In the genomic region with DNA sequence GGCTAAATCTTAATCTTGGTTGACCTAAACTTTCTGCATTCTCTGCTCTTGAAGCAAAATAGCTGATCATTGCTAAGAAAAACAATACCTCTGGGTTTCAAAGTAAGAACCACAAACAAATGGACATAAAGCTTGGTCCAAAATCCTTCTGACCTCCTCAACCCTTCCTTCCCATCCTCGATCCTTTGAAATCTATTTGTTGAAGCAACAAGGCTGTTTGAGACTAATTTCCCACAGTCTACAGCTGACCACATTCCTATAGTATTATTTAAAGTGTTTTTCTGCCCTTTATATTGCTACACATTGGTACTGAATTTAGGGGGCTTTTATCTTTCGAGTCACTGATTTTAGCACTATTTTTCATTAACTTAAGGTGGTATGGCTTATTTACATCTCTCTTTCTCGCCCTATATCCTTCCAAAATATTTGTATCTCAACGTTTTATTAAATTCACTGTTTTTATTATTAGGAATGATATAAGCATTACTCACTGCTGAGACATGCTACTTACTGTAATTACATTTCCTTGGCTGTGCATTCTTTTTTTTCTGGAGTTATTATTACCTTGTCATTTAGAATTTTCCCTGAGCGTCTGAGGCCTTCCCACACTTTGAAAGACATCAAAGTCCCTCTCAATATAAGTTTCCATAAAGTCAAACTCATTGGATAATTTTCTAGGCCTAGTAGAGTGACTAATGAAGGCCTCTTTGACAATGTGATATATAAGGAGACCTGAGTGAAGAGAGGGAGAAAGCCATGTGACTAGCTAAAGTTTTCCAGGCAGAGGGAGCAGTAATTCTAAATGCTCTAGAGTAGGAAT, we compare ENCODE assay signal across 18 cellular contexts.
DNase-seq lines count a peak whose midpoint lies in the region; ATAC-seq, FAIRE-seq and TF ChIP-seq lines count a peak whose summit lies in the region.
"Had no signal": no experiment of that assay in that cellular context is flagged by ENCODE, and none has a peak within 500 bp of the region (broad histone marks: within the 10 kb centered on the region; RNA-seq: fewer than 3 reads in every experiment).

No MANE protein-coding gene starts in this region.

- no peak for FAIRE-seq in astrocyte (lab: Jason Lieb, UNC)
- FAIRE-seq: A549, GM12891, H1 had no signal

- 93 to 94% methylated on average over 5 of the region's 5 CpGs for WGBS in GM23248 (ENCODE audit: low coverage in 1 of 2, low lambda C conversion rate in 2 of 2, missing lambda C conversion rate in 2 of 2), 2 experiments
- WGBS in endodermal cell (ENCODE audit: insufficient coverage in 1 of 2, insufficient read length in 1 of 2), 2 experiments = 97 to 100% methylated on average over 1 to 4 of the region's 5 CpGs

- in situ Hi-C loops in GM23248 (cut with MboI) = no loop called here

- DNase-seq in GM23248 (peak; percentile 13), astrocyte (ENCODE audit: low read depth) (no peak), iris pigment epithelial cell (ENCODE audit: low read depth) (peak; percentile 59), NCI-H82 (lab: John Stamatoyannopoulos, UW) (no peak), endodermal cell (no peak)
- DNase-seq in activated CD8-positive, alpha-beta T cell treated with anti-CD3 and anti-CD28 coated beads, Interleukin-2, amount 10 ng/mL, durations not matched to agents 7 days and 5 days = no peak
- DNase-seq: BE2C, NCI-H1105, NCI-H2029 treated with DMSO at 0.1 percent for 48 hours, NCI-H226, NCI-H510A treated with DMSO at 0.1 percent for 48 hours, NCI-H774, Right ventricle myocardium superior had no signal

- H3K27ac ChIP-seq in GM23248 = 0 out of 2 replicates have a peak overlapping the region, but pooled peaks have one; percentile 0
- H3K27ac ChIP-seq in astrocyte (ENCODE audit: low read depth, low read length) = peak overlapping the region; percentile 61
- no peak overlapping the region for H3K27ac ChIP-seq in endodermal cell (ENCODE audit: low read depth, low read length)
- H3K27ac ChIP-seq: A549 had no signal

- POLR2A ChIA-PET in activated CD8-positive, alpha-beta T cell treated with anti-CD3 and anti-CD28 coated beads, Interleukin-2, amount 10 ng/mL, durations not matched to agents 7 days and 5 days (lab: Charles Lee) = no interaction called here

- H3K36me3 ChIP-seq in GM23248 (ENCODE audit: low read depth) (peaks cover 49% of the 10 kb centered on the region), astrocyte (ENCODE audit: insufficient read depth, low read length) (peaks cover 21% of the 10 kb centered on the region), endodermal cell (ENCODE audit: control insufficient read depth, insufficient read depth, low read length) (peaks cover 86% of the 10 kb centered on the region)

- H3K27me3 Mint-ChIP-seq in astrocyte (ENCODE audit: low read depth, unreplicated experiment) (no peaks in the 10 kb centered on the region), endodermal cell (ENCODE audit: insufficient read depth) (no peaks in the 10 kb centered on the region)
- H3K27me3 Mint-ChIP-seq in activated CD8-positive, alpha-beta T cell treated with anti-CD3 and anti-CD28 coated beads, Interleukin-2, amount 10 ng/mL, durations not matched to agents 7 days and 5 days (ENCODE audit: low read depth) = no peaks in the 10 kb centered on the region
- H3K27me3 Mint-ChIP-seq: IgD-negative memory B cell had no signal

- no peaks in the 10 kb centered on the region for H3K9me3 ChIP-seq in GM23248 (ENCODE audit: low read depth)
- H3K9me3 ChIP-seq in astrocyte (ENCODE audit: insufficient read depth, low read depth, low read length) = no peaks in the 10 kb centered on the region
- no peaks in the 10 kb centered on the region for H3K9me3 ChIP-seq in endodermal cell (ENCODE audit: control insufficient read depth, low read length)
- H3K9me3 ChIP-seq: A549, BE2C had no signal

- peaks cover 3% of the 10 kb centered on the region for H3K36me3 Mint-ChIP-seq in astrocyte (ENCODE audit: low read depth, unreplicated experiment)
- H3K36me3 Mint-ChIP-seq in endodermal cell (ENCODE audit: low read depth) = peaks cover 28% of the 10 kb centered on the region
- H3K36me3 Mint-ChIP-seq in activated CD8-positive, alpha-beta T cell treated with anti-CD3 and anti-CD28 coated beads, Interleukin-2, amount 10 ng/mL, durations not matched to agents 7 days and 5 days (ENCODE audit: low read depth) = peaks cover 6% of the 10 kb centered on the region
- H3K36me3 Mint-ChIP-seq: IgD-negative memory B cell had no signal

- CTCF ChIA-PET in activated CD8-positive, alpha-beta T cell treated with anti-CD3 and anti-CD28 coated beads, Interleukin-2, amount 10 ng/mL, durations not matched to agents 7 days and 5 days (lab: Charles Lee) = interaction anchor here (0.8 to 1.3 kb wide), 2 partner anchors 9 to 18 kb away, joined by 3 to 7 read pairs; no protein-coding TSS in a partner anchor

- no peaks in the 10 kb centered on the region for H3K4me1 Mint-ChIP-seq in astrocyte (ENCODE audit: low read depth, unreplicated experiment)
- no peaks in the 10 kb centered on the region for H3K4me1 Mint-ChIP-seq in endodermal cell
- no peaks in the 10 kb centered on the region for H3K4me1 Mint-ChIP-seq in activated CD8-positive, alpha-beta T cell treated with anti-CD3 and anti-CD28 coated beads, Interleukin-2, amount 10 ng/mL, durations not matched to agents 7 days and 5 days (ENCODE audit: low read depth)
- H3K4me1 Mint-ChIP-seq: IgD-negative memory B cell had no signal

- peaks cover 13% of the 10 kb centered on the region; the same call in 1 of the 2 replicates for H3F3A ChIP-seq in GM23248 (ENCODE audit: insufficient read depth)

- H3K4me2 ChIP-seq in GM23248 (ENCODE audit: unreplicated experiment) (no peak overlapping the region), astrocyte (ENCODE audit: low read length) (no peak overlapping the region)
- H3K4me2 ChIP-seq: A549 had no signal

- no peak overlapping the region for H3K4me3 Mint-ChIP-seq in astrocyte (ENCODE audit: unreplicated experiment)
- H3K4me3 Mint-ChIP-seq in endodermal cell = no peak overlapping the region
- H3K4me3 Mint-ChIP-seq in activated CD8-positive, alpha-beta T cell treated with anti-CD3 and anti-CD28 coated beads, Interleukin-2, amount 10 ng/mL, durations not matched to agents 7 days and 5 days = no peak overlapping the region
- H3K4me3 Mint-ChIP-seq: IgD-negative memory B cell had no signal

- TF ChIP-seq CTCF in astrocyte (IDR thresholded peaks at IDR 0.05; ENCODE audit: insufficient read depth, low read depth, low read length) (no peak), endodermal cell (conservative IDR thresholded peaks at IDR 0.05) (no peak)

- H3K79me2 ChIP-seq in GM23248 (ENCODE audit: insufficient read depth) (no peaks in the 10 kb centered on the region), astrocyte (ENCODE audit: insufficient read depth, low read length) (no peaks in the 10 kb centered on the region)

- H3K4me3 ChIP-seq in GM23248 (no peak overlapping the region), astrocyte (ENCODE audit: insufficient read depth, low read depth, low read length) (no peak overlapping the region), endodermal cell (ENCODE audit: low read length) (no peak overlapping the region)
- H3K4me3 ChIP-seq: A549 had no signal

- no peak overlapping the region for H3K9ac ChIP-seq in GM23248
- no peak overlapping the region for H3K9ac ChIP-seq in astrocyte (ENCODE audit: low read length)
- H3K9ac ChIP-seq in endodermal cell (ENCODE audit: extremely low read depth, low read length, poor library complexity, severe bottlenecking) = no peak overlapping the region

- no peaks in the 10 kb centered on the region for H3K9me3 Mint-ChIP-seq in astrocyte (ENCODE audit: unreplicated experiment)
- no peaks in the 10 kb centered on the region for H3K9me3 Mint-ChIP-seq in endodermal cell
- H3K9me3 Mint-ChIP-seq in activated CD8-positive, alpha-beta T cell treated with anti-CD3 and anti-CD28 coated beads, Interleukin-2, amount 10 ng/mL, durations not matched to agents 7 days and 5 days (ENCODE audit: insufficient read depth) = no peaks in the 10 kb centered on the region
- H3K9me3 Mint-ChIP-seq: IgD-negative memory B cell had no signal

- H3K9me2 ChIP-seq in GM23248 (ENCODE audit: insufficient read depth) = no peaks in the 10 kb centered on the region

- no peaks in the 10 kb centered on the region for H4K20me1 ChIP-seq in GM23248 (ENCODE audit: insufficient read depth)
- H4K20me1 ChIP-seq in astrocyte (ENCODE audit: insufficient read depth, low read length) = no peaks in the 10 kb centered on the region

- no peak for ATAC-seq in activated CD8-positive, alpha-beta T cell treated with anti-CD3 and anti-CD28 coated beads, Interleukin-2, amount 10 ng/mL, durations not matched to agents 7 days and 5 days
- no peak for ATAC-seq in GM21515 (IDR thresholded peaks at IDR 0.05; ENCODE audit: unreplicated experiment)
- ATAC-seq: A549 had no signal

- H3K27ac Mint-ChIP-seq in astrocyte (ENCODE audit: unreplicated experiment) = no peak overlapping the region
- no peak overlapping the region for H3K27ac Mint-ChIP-seq in endodermal cell
- no peak overlapping the region for H3K27ac Mint-ChIP-seq in activated CD8-positive, alpha-beta T cell treated with anti-CD3 and anti-CD28 coated beads, Interleukin-2, amount 10 ng/mL, durations not matched to agents 7 days and 5 days
- H3K27ac Mint-ChIP-seq: IgD-negative memory B cell had no signal

- H3K27me3 ChIP-seq in GM23248 (replicated peaks; ENCODE audit: insufficient read depth) (no peaks in the 10 kb centered on the region), astrocyte (ENCODE audit: insufficient read depth, low read length) (no peaks in the 10 kb centered on the region), endodermal cell (ENCODE audit: control insufficient read depth, insufficient read depth, low read length, poor library complexity, severe bottlenecking) (no peaks in the 10 kb centered on the region)
- H3K27me3 ChIP-seq: BE2C had no signal

- H3K4me1 ChIP-seq in GM23248 (ENCODE audit: insufficient read depth) (0 out of 2 replicates have a peak, but pooled peaks cover 6% of the 10 kb centered on the region), astrocyte (ENCODE audit: insufficient read depth, low read length) (peaks cover 4% of the 10 kb centered on the region), endodermal cell (ENCODE audit: control insufficient read depth, insufficient read depth, low read length) (no peaks in the 10 kb centered on the region)
- H3K4me1 ChIP-seq: A549, BE2C had no signal

- H2AFZ ChIP-seq in GM23248 = no peak overlapping the region
- no peak overlapping the region for H2AFZ ChIP-seq in astrocyte (ENCODE audit: low read depth, low read length)

Comparison
In these comparisons a context has a peak if more than half of its experiments do, and no peak if none do; other contexts are left out.
1. DNase-seq: peak in GM23248 (single experiment) and iris pigment epithelial cell (single experiment); none in astrocyte (single experiment), NCI-H82 (single experiment), endodermal cell (single experiment) and activated CD8-positive, alpha-beta T cell treated with anti-CD3 and anti-CD28 coated beads, Interleukin-2, amount 10 ng/mL, durations not matched to agents 7 days and 5 days (single experiment).